In genomic region chr17:75842963-75843576, GRCh38 we compare ENCODE assay signal across 8 cellular contexts. TPM values are rescaled to one million over a fixed set of nuclear protein-coding genes. Genes with fewer than 3 reads are reported as not detected.
DNase-seq lines count a peak whose midpoint lies in the region; ATAC-seq, FAIRE-seq and TF ChIP-seq lines count a peak whose summit lies in the region.
"Had no signal": no experiment of that assay in that cellular context is flagged by ENCODE, and none has a peak within 500 bp of the region (broad histone marks: within the 10 kb centered on the region; RNA-seq: fewer than 3 reads in every experiment).

No MANE protein-coding gene starts in this region.

- TF ChIP-seq CTCF in GM12874 (IDR thresholded peaks at IDR 0.05; ENCODE audit: insufficient read depth, low read depth, low read length) (peak; percentile 34; the same call in 1 of the 2 replicates), activated B cell treated with CpG ODN at 0.5 μM for 24 hours (IDR thresholded peaks at IDR 0.05) (no peak), testis (IDR thresholded peaks at IDR 0.05) (no peak)

- no peaks in the 10 kb centered on the region for H3K9me3 ChIP-seq in small intestine (ENCODE audit: control insufficient read depth, low read depth)
- H3K9me3 ChIP-seq in testis, result no peaks in the 10 kb centered on the region

- H3K4me3 Mint-ChIP-seq in activated B cell treated with CpG ODN at 0.5 μM for 24 hours, result peak overlapping the region; percentile 91
- peak overlapping the region; percentile 90 to 93 for H3K4me3 Mint-ChIP-seq in effector memory CD8-positive, alpha-beta T cell

- CTCF ChIA-PET in activated B cell treated with CpG ODN at 0.5 μM for 24 hours (lab: Charles Lee), result interaction anchor here (0.9 to 2.7 kb wide), 5 partner anchors 12 to 89 kb away, joined by 3 to 9 read pairs (median 5); partner anchors contain the start of genes MRPL38, UNK and WBP2

- peaks cover 57% of the 10 kb centered on the region for H3K36me3 Mint-ChIP-seq in activated B cell treated with CpG ODN at 0.5 μM for 24 hours (ENCODE audit: low read depth)
- peaks cover 54% of the 10 kb centered on the region for H3K36me3 Mint-ChIP-seq in effector memory CD8-positive, alpha-beta T cell (ENCODE audit: insufficient read depth)

- no peak for FAIRE-seq in small intestine (lab: Jason Lieb, UNC)

- H3K4me3 ChIP-seq in small intestine (ENCODE audit: low read depth in 1 of 2, low read length in 2 of 2), result peak overlapping the region; percentile 40 to 59
- no peak overlapping the region for H3K4me3 ChIP-seq in testis

- TF ChIP-seq POLR2A in testis (IDR thresholded peaks at IDR 0.05), result no peak

- in situ Hi-C loops in ACHN (cut with HindIII; ENCODE audit: low pct_ligation_motif_present, low pct_unique_long_range_greater_than_20kb, low sequenced_read_pairs), result no loop called here

- peak overlapping the region; percentile 85 for H3K27ac Mint-ChIP-seq in activated B cell treated with CpG ODN at 0.5 μM for 24 hours
- peak overlapping the region; percentile 92 to 95 for H3K27ac Mint-ChIP-seq in effector memory CD8-positive, alpha-beta T cell

- H3K27ac ChIP-seq in small intestine (ENCODE audit: low read depth in 1 of 2, low read length in 1 of 2), result peak overlapping the region; percentile 2 to 88
- H3K27ac ChIP-seq in testis, result no peak overlapping the region

- no peak for DNase-seq in activated B cell treated with CpG ODN at 0.5 μM for 24 hours
- peak in 1 of 3 experiments; percentile 25 for DNase-seq in effector memory CD8-positive, alpha-beta T cell
- no peak for DNase-seq in small intestine
- no peak for DNase-seq in testis
- DNase-seq in ACHN, result no peak
- DNase-seq: mesenchymal stem cell had no signal

- POLR2A ChIA-PET in activated B cell treated with CpG ODN at 0.5 μM for 24 hours (lab: Charles Lee), result interaction anchor here (1.0 to 5.2 kb wide), 16 partner anchors 10 to 601 kb away, joined by 3 to 101 read pairs (median 9); partner anchors contain the start of genes GALK1, TRIM65, UNK and WBP2

- no peak for ATAC-seq in activated B cell treated with CpG ODN at 0.5 μM for 24 hours (ENCODE audit: low read depth)
- peak; percentile 28 for ATAC-seq in effector memory CD8-positive, alpha-beta T cell (replicated peaks)
- ATAC-seq in GM19463 (IDR thresholded peaks at IDR 0.05; ENCODE audit: unreplicated experiment), result no peak

- peaks cover 24% of the 10 kb centered on the region for H3K4me1 Mint-ChIP-seq in activated B cell treated with CpG ODN at 0.5 μM for 24 hours
- H3K4me1 Mint-ChIP-seq in effector memory CD8-positive, alpha-beta T cell (ENCODE audit: low read depth in 2 of 2), result peaks cover 9 to 22% of the 10 kb centered on the region in 2 donors

- H3K9me3 Mint-ChIP-seq in activated B cell treated with CpG ODN at 0.5 μM for 24 hours, result no peaks in the 10 kb centered on the region
- H3K9me3 Mint-ChIP-seq in effector memory CD8-positive, alpha-beta T cell, result no peaks in the 10 kb centered on the region

- no peaks in the 10 kb centered on the region for H3K27me3 Mint-ChIP-seq in activated B cell treated with CpG ODN at 0.5 μM for 24 hours
- H3K27me3 Mint-ChIP-seq in effector memory CD8-positive, alpha-beta T cell, result no peaks in the 10 kb centered on the region

- H3K36me3 ChIP-seq in small intestine (ENCODE audit: control insufficient read depth in 2 of 2, insufficient read depth in 2 of 2, low read length in 2 of 2), result peaks cover 11 to 16% of the 10 kb centered on the region in 2 donors
- H3K36me3 ChIP-seq in testis (ENCODE audit: low read depth, missing control alignments), result no peaks in the 10 kb centered on the region

- WGBS in small intestine, 3 donors, result 61 to 81% (median 67%) methylated on average over 18 to 22 of the region's 22 CpGs
- 84 to 95% methylated on average over 9 to 22 of the region's 22 CpGs for WGBS in testis, 2 donors

- intact Hi-C loops in activated B cell treated with CpG ODN at 0.5 μM for 24 hours (cut with micrococcal nuclease), result loop anchor here (5.0 kb wide), 1 partner anchor 34 kb away; the partner anchor contains the start of gene TRIM47
- intact Hi-C loops in testis (cut with DNase I; ENCODE audit: low total_unique reads), result loop anchor here (10.0 kb wide), 1 partner anchor 68 kb away; a partner anchor contains a TSS

- H3K4me1 ChIP-seq in small intestine (ENCODE audit: control insufficient read depth in 2 of 2, insufficient read depth in 1 of 2, low read depth in 1 of 2, low read length in 1 of 2) (peaks cover 2 to 7% of the 10 kb centered on the region in 2 donors), testis (peaks cover 21% of the 10 kb centered on the region)

- no peaks in the 10 kb centered on the region for H3K27me3 ChIP-seq in small intestine (ENCODE audit: control insufficient read depth in 2 of 2, insufficient read depth in 2 of 2, low read length in 2 of 2)
- no peaks in the 10 kb centered on the region for H3K27me3 ChIP-seq in testis

RNA-seq across cellular contexts. Expression of gene UNC13D, which starts 1.1 kb away (rescaled TPM):
- total RNA-seq in activated B cell treated with CpG ODN at 0.5 μM for 24 hours, result 90.4 and 102 TPM in 2 replicates
- polyA plus RNA-seq in small intestine, result 10 to 100 TPM in 2 of 3 donors, 1 to 10 TPM in 1; 9.8 to 40.3 (median 15.3) TPM
- 10 to 100 TPM; 15.0 to 20.4 TPM for total RNA-seq in testis
- 10.2 TPM for polyA plus RNA-seq in testis (ENCODE audit: insufficient read depth, low read depth, low replicate concordance)

RNA-seq across cellular contexts. Expression of gene WBP2, which starts 12.1 kb away (rescaled TPM):
- total RNA-seq in activated B cell treated with CpG ODN at 0.5 μM for 24 hours (66.0 and 68.7 TPM in 2 replicates), testis (100 to 1,000 TPM in 1 of 2 donors, 10 to 100 TPM in 1; 96.1 to 127 TPM)
- polyA plus RNA-seq in small intestine (100 to 1,000 TPM in 1 of 3 donors, 10 to 100 TPM in 2; 68.4 to 121 (median 82.7) TPM), testis (ENCODE audit: insufficient read depth, low read depth, low replicate concordance) (217 TPM)

RNA-seq across cellular contexts. Expression of gene TRIM47, which starts 35.3 kb away (rescaled TPM):
- 3.1 and 3.5 TPM in 2 replicates for total RNA-seq in activated B cell treated with CpG ODN at 0.5 μM for 24 hours
- polyA plus RNA-seq in small intestine, result 10 to 100 TPM; 24.9 to 63.3 (median 62.7) TPM
- total RNA-seq in testis, result 10 to 100 TPM; 43.5 to 48.6 TPM
- polyA plus RNA-seq in testis (ENCODE audit: insufficient read depth, low read depth, low replicate concordance), result 18.3 TPM

RNA-seq across cellular contexts. Expression of gene TRIM65, which starts 53.7 kb away (rescaled TPM):
- 20.0 and 22.4 TPM in 2 replicates for total RNA-seq in activated B cell treated with CpG ODN at 0.5 μM for 24 hours
- polyA plus RNA-seq in small intestine, result 10 to 100 TPM in 1 of 3 donors, 1 to 10 TPM in 2; 6.5 to 15.9 (median 6.7) TPM
- 10 to 100 TPM; 23.4 to 25.5 TPM for total RNA-seq in testis
- polyA plus RNA-seq in testis (ENCODE audit: insufficient read depth, low read depth, low replicate concordance), result 8.6 TPM

RNA-seq across cellular contexts. Expression of gene UNK, which starts 58.5 kb away (rescaled TPM):
- total RNA-seq in activated B cell treated with CpG ODN at 0.5 μM for 24 hours (52.3 and 61.2 TPM in 2 replicates), testis (10 to 100 TPM; 57.2 to 76.0 TPM)
- polyA plus RNA-seq in small intestine (10 to 100 TPM in 2 of 3 donors, 1 to 10 TPM in 1; 8.9 to 20.0 (median 12.7) TPM), testis (ENCODE audit: insufficient read depth, low read depth, low replicate concordance) (66.7 TPM)

Comparison
In these comparisons a context has a peak if more than half of its experiments do, and no peak if none do; other contexts are left out.
1. H3K27ac ChIP-seq: peak in small intestine (2 of 2); none in testis (0 of 2).
2. H3K4me3 ChIP-seq: peak in small intestine (2 of 2); none in testis (0 of 2).